13 cellular contexts compared by ENCODE assay signal in genomic region chrX:7372843-7373525, GRCh38.
DNase-seq lines count a peak whose midpoint lies in the region; ATAC-seq, FAIRE-seq and TF ChIP-seq lines count a peak whose summit lies in the region.
"Had no signal": no experiment of that assay in that cellular context is flagged by ENCODE, and none has a peak within 500 bp of the region (broad histone marks: within the 10 kb centered on the region; RNA-seq: fewer than 3 reads in every experiment).

No MANE protein-coding gene starts in this region.

- H3K4me1 ChIP-seq in keratinocyte (ENCODE audit: control insufficient read depth, extremely low read depth, insufficient read depth, low read length) (peaks cover 9% of the 10 kb centered on the region), mucosa of descending colon (ENCODE audit: low read depth) (no peaks in the 10 kb centered on the region)
- H3K4me1 ChIP-seq: BLaER1 had no signal

- ATAC-seq in HG03469 (IDR thresholded peaks at IDR 0.05; ENCODE audit: unreplicated experiment), result no peak
- ATAC-seq in mucosa of descending colon, result no peak
- ATAC-seq in GM18909 (IDR thresholded peaks at IDR 0.05; ENCODE audit: poor library complexity, unreplicated experiment), result no peak

- peak overlapping the region; percentile 1 for H2AFZ ChIP-seq in keratinocyte (ENCODE audit: control insufficient read depth, low read length)

- no peaks in the 10 kb centered on the region for H3K27me3 ChIP-seq in brain microvascular endothelial cell (replicated peaks)
- H3K27me3 ChIP-seq in keratinocyte (ENCODE audit: control insufficient read depth, extremely low read depth, insufficient read depth, low read length), result no peaks in the 10 kb centered on the region
- H3K27me3 ChIP-seq: BLaER1 had no signal

- H3K9me1 ChIP-seq in keratinocyte (ENCODE audit: control insufficient read depth, extremely low read depth, insufficient read depth, low read length), result no peaks in the 10 kb centered on the region

- H3K36me3 ChIP-seq in brain microvascular endothelial cell (replicated peaks) (no peaks in the 10 kb centered on the region), keratinocyte (ENCODE audit: control insufficient read depth in 2 of 2, extremely low read depth in 1 of 2, insufficient read depth in 2 of 2, low read length in 2 of 2) (no peaks in the 10 kb centered on the region), mucosa of descending colon (ENCODE audit: low read depth) (no peaks in the 10 kb centered on the region)
- H3K36me3 ChIP-seq: BLaER1 had no signal

- intact Hi-C loops in mucosa of descending colon (cut with DNase I, micrococcal nuclease), result no loop called here

- dilution Hi-C loops in keratinocyte (cut with MboI; ENCODE audit: extremely low pct_ligation_motif_present, low sequenced_read_pairs), result no loop called here

- H4K20me1 ChIP-seq in keratinocyte (ENCODE audit: control insufficient read depth, extremely low read depth, insufficient read depth, low read length), result no peaks in the 10 kb centered on the region
- H4K20me1 ChIP-seq: BLaER1 had no signal

- peak overlapping the region; percentile 59 for H3K27ac ChIP-seq in brain microvascular endothelial cell
- H3K27ac ChIP-seq in keratinocyte (ENCODE audit: control insufficient read depth, insufficient read depth, low read length), result peak overlapping the region; percentile 76
- H3K27ac ChIP-seq: BLaER1 had no signal

- CTCF ChIA-PET in GM10248 (lab: Yijun Ruan, JAX), result no interaction called here

- FAIRE-seq in keratinocyte (lab: Jason Lieb, UNC), result no peak

- peak; percentile 7 for DNase-seq in AG09309 (ENCODE audit: low read depth)
- DNase-seq in HuH-7.5 (ENCODE audit: low spot score), result peak; percentile 1
- DNase-seq in brain microvascular endothelial cell, result peak; percentile 42
- DNase-seq in keratinocyte (ENCODE audit: low read depth, low spot score), result peak; percentile 17
- DNase-seq in GM10248 (ENCODE audit: extremely low spot score), result no peak
- no peak for DNase-seq in mucosa of descending colon
- DNase-seq: activated CD4-positive, alpha-beta T cell treated with anti-CD3 and anti-CD28 coated beads, Interleukin-2, amount 50 U/mL, for 4 hours; NCI-H446; nucleus accumbens; RPMI8226 had no signal

- no peaks in the 10 kb centered on the region for H3K79me2 ChIP-seq in keratinocyte (ENCODE audit: control insufficient read depth, insufficient read depth, low read length)

- H3K9me3 ChIP-seq in keratinocyte (ENCODE audit: control insufficient read depth, low read depth, low read length) (peaks cover 4% of the 10 kb centered on the region), mucosa of descending colon (no peaks in the 10 kb centered on the region)

- TF ChIP-seq CTCF in AG09309 (IDR thresholded peaks at IDR 0.05; ENCODE audit: control insufficient read depth, insufficient read depth, low read depth, low read length, missing control alignments) (no peak), brain microvascular endothelial cell (IDR thresholded peaks at IDR 0.05; ENCODE audit: low read depth, low read length, missing control alignments) (no peak), keratinocyte (optimal IDR thresholded peaks at IDR 0.05 in 1 of 3, IDR thresholded peaks at IDR 0.05 in 1 of 3, conservative IDR thresholded peaks at IDR 0.05 in 1 of 3; ENCODE audit: extremely low read depth in 1 of 3, insufficient read depth in 2 of 3, low read length in 3 of 3) (no peak), GM10248 (IDR thresholded peaks at IDR 0.05; ENCODE audit: control extremely low read depth, extremely low read depth, low read depth, missing control alignments) (no peak), mucosa of descending colon (IDR thresholded peaks at IDR 0.05) (no peak)

- POLR2A ChIA-PET in GM10248 (lab: Yijun Ruan, JAX), result no interaction called here

- in situ Hi-C loops in brain microvascular endothelial cell (cut with HindIII; ENCODE audit: low pct_ligation_motif_present, low sequenced_read_pairs), result no loop called here

- H3K4me2 ChIP-seq in keratinocyte (ENCODE audit: control insufficient read depth, extremely low read depth, insufficient read depth, low read depth, low read length), result peak overlapping the region; percentile 9
- H3K4me2 ChIP-seq: BLaER1 had no signal

- H3K4me3 ChIP-seq in AG09309 (ENCODE audit: control insufficient read depth, low read depth, low read length) (no peak overlapping the region), brain microvascular endothelial cell (ENCODE audit: low read depth, low read length) (no peak overlapping the region), keratinocyte (ENCODE audit: control insufficient read depth in 2 of 3, extremely low read depth in 1 of 3, insufficient read depth in 2 of 3, low read depth in 1 of 3, low read length in 3 of 3) (no peak overlapping the region), mucosa of descending colon (no peak overlapping the region)
- H3K4me3 ChIP-seq: BLaER1 had no signal

- H3K9ac ChIP-seq in keratinocyte (ENCODE audit: control insufficient read depth, extremely low read depth, insufficient read depth, low read length), result no peak overlapping the region
- H3K9ac ChIP-seq: BLaER1 had no signal

Comparison
In these comparisons a context has a peak if more than half of its experiments do, and no peak if none do; other contexts are left out.
1. DNase-seq: peak in AG09309 (single experiment), HuH-7.5 (single experiment), brain microvascular endothelial cell (single experiment) and keratinocyte (single experiment); none in GM10248 (single experiment) and mucosa of descending colon (0 of 3).